ENCODE assay signal across 15 cellular contexts in genomic region chr15:35061171-35062163, GRCh38. TPM values are rescaled to one million over a fixed set of nuclear protein-coding genes. Genes with fewer than 3 reads are reported as not detected.
DNase-seq lines count a peak whose midpoint lies in the region; ATAC-seq and TF ChIP-seq lines count a peak whose summit lies in the region.
"Had no signal": no experiment of that assay in that cellular context is flagged by ENCODE, and none has a peak within 500 bp of the region (broad histone marks: within the 10 kb centered on the region; RNA-seq: fewer than 3 reads in every experiment).

No MANE protein-coding gene starts in this region.

- no peaks in the 10 kb centered on the region for H3K9me2 ChIP-seq in hepatocyte (replicated peaks; ENCODE audit: insufficient read depth)

- H2AFZ ChIP-seq in hepatocyte = peak overlapping the region; percentile 10

- H4K20me1 ChIP-seq in hepatocyte (ENCODE audit: insufficient read depth, poor library complexity, severe bottlenecking) = no peaks in the 10 kb centered on the region

- POLR2A ChIA-PET in activated CD4-positive, alpha-beta memory T cell treated with anti-CD3 and anti-CD28 coated beads, Interleukin-2, amount 10 ng/mL, durations not matched to agents 7 days and 5 days (lab: Charles Lee) = no interaction called here

- 63% methylated on average over 19 of the region's 19 CpGs for WGBS in hepatocyte (ENCODE audit: low lambda C conversion rate, missing lambda C conversion rate)

- H3K4me2 ChIP-seq in hepatocyte = no peak overlapping the region

- no peaks in the 10 kb centered on the region for H3K36me3 Mint-ChIP-seq in activated CD4-positive, alpha-beta memory T cell treated with anti-CD3 and anti-CD28 coated beads, Interleukin-2, amount 10 ng/mL, durations not matched to agents 7 days and 5 days (ENCODE audit: low read depth)

- peak; percentile 16 for ATAC-seq in GM21717 (IDR thresholded peaks at IDR 0.05; ENCODE audit: unreplicated experiment)

- H3K4me1 Mint-ChIP-seq in activated CD4-positive, alpha-beta memory T cell treated with anti-CD3 and anti-CD28 coated beads, Interleukin-2, amount 10 ng/mL, durations not matched to agents 7 days and 5 days = peaks cover 5% of the 10 kb centered on the region

- no peaks in the 10 kb centered on the region for H3K27me3 ChIP-seq in SJSA1 (replicated peaks)
- no peaks in the 10 kb centered on the region for H3K27me3 ChIP-seq in hepatocyte
- H3K27me3 ChIP-seq: transverse colon had no signal

- peak overlapping the region; percentile 3; the same call in 1 of the 2 replicates for H3K27ac ChIP-seq in SJSA1
- H3K27ac ChIP-seq in hepatocyte = no peak overlapping the region
- H3K27ac ChIP-seq: transverse colon had no signal

- H3K36me3 ChIP-seq in SJSA1 = no peaks in the 10 kb centered on the region
- no peaks in the 10 kb centered on the region for H3K36me3 ChIP-seq in hepatocyte (replicated peaks; ENCODE audit: insufficient read depth, low read depth)
- H3K36me3 ChIP-seq: transverse colon had no signal

- H3K9me3 Mint-ChIP-seq in activated CD4-positive, alpha-beta memory T cell treated with anti-CD3 and anti-CD28 coated beads, Interleukin-2, amount 10 ng/mL, durations not matched to agents 7 days and 5 days = no peaks in the 10 kb centered on the region
- H3K9me3 Mint-ChIP-seq: T-helper 1 cell treated with Interleukin-12 subunit alpha and Interleukin-12 subunit beta and Interleukin-4 antibody, amounts not matched to agents 30 μg/mL and 1 μg/mL, for 36 hours had no signal

- no peaks in the 10 kb centered on the region for H3K9me3 ChIP-seq in SJSA1 (replicated peaks)
- H3K9me3 ChIP-seq in hepatocyte (ENCODE audit: low read depth) = no peaks in the 10 kb centered on the region
- H3K9me3 ChIP-seq: transverse colon had no signal

- no peak overlapping the region for H3K27ac Mint-ChIP-seq in activated CD4-positive, alpha-beta memory T cell treated with anti-CD3 and anti-CD28 coated beads, Interleukin-2, amount 10 ng/mL, durations not matched to agents 7 days and 5 days
- H3K27ac Mint-ChIP-seq: T-helper 1 cell treated with Interleukin-12 subunit alpha and Interleukin-12 subunit beta and Interleukin-4 antibody, amounts not matched to agents 30 μg/mL and 1 μg/mL, for 36 hours had no signal

- H3K4me3 ChIP-seq in SJSA1 (no peak overlapping the region), hepatocyte (no peak overlapping the region)
- H3K4me3 ChIP-seq: transverse colon had no signal

- no peak overlapping the region for H3K4me3 Mint-ChIP-seq in activated CD4-positive, alpha-beta memory T cell treated with anti-CD3 and anti-CD28 coated beads, Interleukin-2, amount 10 ng/mL, durations not matched to agents 7 days and 5 days
- H3K4me3 Mint-ChIP-seq: T-helper 1 cell treated with Interleukin-12 subunit alpha and Interleukin-12 subunit beta and Interleukin-4 antibody, amounts not matched to agents 30 μg/mL and 1 μg/mL, for 36 hours had no signal

- no peaks in the 10 kb centered on the region for H3K79me2 ChIP-seq in hepatocyte

- peaks cover 11% of the 10 kb centered on the region for H3K27me3 Mint-ChIP-seq in activated CD4-positive, alpha-beta memory T cell treated with anti-CD3 and anti-CD28 coated beads, Interleukin-2, amount 10 ng/mL, durations not matched to agents 7 days and 5 days

- no peak for TF ChIP-seq CTCF in hepatocyte (IDR thresholded peaks at IDR 0.05; ENCODE audit: poor library complexity)

- DNase-seq in A172 (ENCODE audit: low spot score) (peak; percentile 57), SJSA1 (ENCODE audit: low read depth in 1 of 2, low spot score in 2 of 2) (no peak), hepatocyte (ENCODE audit: low spot score) (no peak), C1 segment of cervical spinal cord (lab: John Stamatoyannopoulos, UW) (no peak), mucosa of gallbladder (ENCODE audit: low spot score) (no peak), germinal center (ENCODE audit: low spot score) (no peak)
- no peak for DNase-seq in activated CD4-positive, alpha-beta memory T cell treated with anti-CD3 and anti-CD28 coated beads, Interleukin-2, amount 10 ng/mL, durations not matched to agents 7 days and 5 days
- DNase-seq: activated CD4-positive, alpha-beta T cell treated with anti-CD3 and anti-CD28 coated beads, Interleukin-2, amount 50 U/mL, for 1 hour; GOT3; transverse colon had no signal

- CTCF ChIA-PET in activated CD4-positive, alpha-beta memory T cell treated with anti-CD3 and anti-CD28 coated beads, Interleukin-2, amount 10 ng/mL, durations not matched to agents 7 days and 5 days (lab: Charles Lee) = no interaction called here

- H3K4me1 ChIP-seq in SJSA1 (replicated peaks) (peaks cover 9% of the 10 kb centered on the region), hepatocyte (ENCODE audit: insufficient read depth) (no peaks in the 10 kb centered on the region)
- H3K4me1 ChIP-seq: transverse colon had no signal

RNA-seq across cellular contexts. Expression of gene NANOGP8, which starts 23.6 kb away (rescaled TPM):
- total RNA-seq in A172 (2014; rRNA removed; shearing (Covaris generic)) = not detected in 2 replicates
- total RNA-seq in SJSA1 (2014; rRNA removed; shearing (Covaris generic)) = not detected in 2 replicates
- total RNA-seq in hepatocyte = not detected in 2 replicates
- 0.59 TPM in 1 of 2 replicates, not detected in the other for polyA plus RNA-seq in hepatocyte
- total RNA-seq in mucosa of gallbladder = 0.46 TPM
- not detected for total RNA-seq in activated CD4-positive, alpha-beta memory T cell treated with anti-CD3 and anti-CD28 coated beads, Interleukin-2, amount 10 ng/mL, durations not matched to agents 7 days and 5 days
- total RNA-seq: HT1080, lung microvascular endothelial cell, NCI-H460 had no signal
